1 cellular context compared by ENCODE assay signal in genomic region chr12:6767301-6767591, GRCh38.
TF ChIP-seq lines count a peak whose summit lies in the region.

No MANE protein-coding gene starts in this region.

TF ChIP-seq in HepG2, 621 proteins besides CTCF, POLR2A, EP300 and RAD21 (continued from another document and continues in another):
- no peak for TF ChIP-seq ZBTB4 (CRISPR knock-in tag; IDR thresholded peaks at IDR 0.05; ENCODE audit: borderline replicate concordance)
- no peak for TF ChIP-seq ATF1 (CRISPR knock-in tag; IDR thresholded peaks at IDR 0.05)
- TF ChIP-seq MNT (IDR thresholded peaks at IDR 0.05): no peak
- no peak for TF ChIP-seq HDAC1 (CRISPR knock-in tag; IDR thresholded peaks at IDR 0.05)
- no peak for TF ChIP-seq CCAR2 (optimal IDR thresholded peaks at IDR 0.05; ENCODE audit: low read depth, low read length)
- TF ChIP-seq NFYC (CRISPR knock-in tag; IDR thresholded peaks at IDR 0.05): no peak
- TF ChIP-seq ZNF512 (CRISPR knock-in tag; IDR thresholded peaks at IDR 0.05): no peak
- 0 out of 2 replicates have a peak, but pooled peaks have one; percentile 12 for TF ChIP-seq ZNF431 (CRISPR knock-in tag; IDR thresholded peaks at IDR 0.05; ENCODE audit: borderline replicate concordance, low read depth)
- TF ChIP-seq STAG1 (CRISPR knock-in tag; IDR thresholded peaks at IDR 0.05): no peak
- no peak for TF ChIP-seq ZNF678 (CRISPR knock-in tag; IDR thresholded peaks at IDR 0.05)
- no peak; the same call in 1 of the 2 replicates for TF ChIP-seq ZNF296 (CRISPR knock-in tag; conservative IDR thresholded peaks at IDR 0.05)
- no peak for TF ChIP-seq KDM3A (CRISPR knock-in tag; IDR thresholded peaks at IDR 0.05; ENCODE audit: low read depth)
- no peak for TF ChIP-seq TERF1 (CRISPR knock-in tag; IDR thresholded peaks at IDR 0.05)
- TF ChIP-seq JUNB (CRISPR knock-in tag; IDR thresholded peaks at IDR 0.05; ENCODE audit: borderline replicate concordance): no peak
- no peak for TF ChIP-seq FOXJ3 (CRISPR knock-in tag; IDR thresholded peaks at IDR 0.05; ENCODE audit: borderline replicate concordance)
- no peak for TF ChIP-seq ZNF275 (CRISPR knock-in tag; IDR thresholded peaks at IDR 0.05; ENCODE audit: borderline replicate concordance)
- TF ChIP-seq ZSCAN31 (CRISPR knock-in tag; IDR thresholded peaks at IDR 0.05; ENCODE audit: low read depth): no peak
- peak; percentile 47; the same call in 1 of the 2 replicates for TF ChIP-seq ZNF784 (CRISPR knock-in tag; IDR thresholded peaks at IDR 0.05; ENCODE audit: borderline replicate concordance)
- TF ChIP-seq RAD51 (IDR thresholded peaks at IDR 0.05; ENCODE audit: borderline replicate concordance): no peak
- TF ChIP-seq JUND (CRISPR knock-in tag; IDR thresholded peaks at IDR 0.05): no peak
- TF ChIP-seq ZNF326 (CRISPR knock-in tag; IDR thresholded peaks at IDR 0.05; ENCODE audit: borderline replicate concordance): no peak
- no peak for TF ChIP-seq ZGPAT (CRISPR knock-in tag; IDR thresholded peaks at IDR 0.05)
- no peak; the same call in 1 of the 2 replicates for TF ChIP-seq SNAI1 (CRISPR knock-in tag; IDR thresholded peaks at IDR 0.05; ENCODE audit: borderline replicate concordance)
- no peak for TF ChIP-seq ZBTB7A (CRISPR knock-in tag; IDR thresholded peaks at IDR 0.05)
- no peak for TF ChIP-seq ZNF574 (CRISPR knock-in tag; IDR thresholded peaks at IDR 0.05)
- TF ChIP-seq ARHGAP35 (CRISPR knock-in tag; IDR thresholded peaks at IDR 0.05; ENCODE audit: borderline replicate concordance): no peak
- no peak for TF ChIP-seq HOXA9 (CRISPR knock-in tag; IDR thresholded peaks at IDR 0.05; ENCODE audit: borderline replicate concordance)
- TF ChIP-seq SIN3A (IDR thresholded peaks at IDR 0.05; ENCODE audit: borderline replicate concordance, low read depth, low read length): peak; percentile 40; the same call in 1 of the 2 replicates
- TF ChIP-seq TBX2 (CRISPR knock-in tag; IDR thresholded peaks at IDR 0.05; ENCODE audit: borderline replicate concordance): no peak
- no peak for TF ChIP-seq MAZ (IDR thresholded peaks at IDR 0.05; ENCODE audit: borderline replicate concordance, low read depth, low read length)
- TF ChIP-seq MAZ (CRISPR knock-in tag; IDR thresholded peaks at IDR 0.05; ENCODE audit: low read depth): peak; percentile 46; the same call in 1 of the 2 replicates
- no peak for TF ChIP-seq ZNF382 (CRISPR knock-in tag; IDR thresholded peaks at IDR 0.05; ENCODE audit: borderline replicate concordance)
- TF ChIP-seq ZNF580 (CRISPR knock-in tag; IDR thresholded peaks at IDR 0.05; ENCODE audit: borderline replicate concordance, low read depth): no peak
- no peak for TF ChIP-seq ZBTB44 (CRISPR knock-in tag; IDR thresholded peaks at IDR 0.05)
- no peak for TF ChIP-seq PAX8 (CRISPR knock-in tag; IDR thresholded peaks at IDR 0.05; ENCODE audit: borderline replicate concordance)
- TF ChIP-seq HCFC1 (IDR thresholded peaks at IDR 0.05; ENCODE audit: low read depth, low read length): no peak
- no peak for TF ChIP-seq ARID3A (IDR thresholded peaks at IDR 0.05; ENCODE audit: low read depth, low read length)
- TF ChIP-seq NFE2 (CRISPR knock-in tag; IDR thresholded peaks at IDR 0.05): no peak
- TF ChIP-seq PTBP1 (IDR thresholded peaks at IDR 0.05; ENCODE audit: low read depth, low read length, poor library complexity, severe bottlenecking): peak; percentile 3
- TF ChIP-seq KLF9 (CRISPR knock-in tag; IDR thresholded peaks at IDR 0.05; ENCODE audit: low read depth): no peak
- no peak for TF ChIP-seq NR1H2 (CRISPR knock-in tag; IDR thresholded peaks at IDR 0.05; ENCODE audit: borderline replicate concordance, low read depth)
- no peak for TF ChIP-seq ZNF616 (CRISPR knock-in tag; IDR thresholded peaks at IDR 0.05; ENCODE audit: low read depth)
- no peak for TF ChIP-seq HNRNPUL1 (IDR thresholded peaks at IDR 0.05; ENCODE audit: low read depth, low read length)
- TF ChIP-seq MAFK (conservative IDR thresholded peaks at IDR 0.05 in 1 of 2, IDR thresholded peaks at IDR 0.05 in 1 of 2; ENCODE audit: low read length in 2 of 2): no peak
